In genomic region chr7:98215561-98216495, GRCh38 we compare ENCODE assay signal across 17 cellular contexts. TPM values are rescaled to one million over a fixed set of nuclear protein-coding genes. Genes with fewer than 3 reads are reported as not detected.
DNase-seq lines count a peak whose midpoint lies in the region; ATAC-seq and TF ChIP-seq lines count a peak whose summit lies in the region.
"Had no signal": no experiment of that assay in that cellular context is flagged by ENCODE, and none has a peak within 500 bp of the region (broad histone marks: within the 10 kb centered on the region; RNA-seq: fewer than 3 reads in every experiment).

No MANE protein-coding gene starts in this region.

- H3K27ac ChIP-seq in OCI-LY7 (ENCODE audit: low read depth, low read length, poor library complexity, severe bottlenecking) (no peak overlapping the region), left lung (no peak overlapping the region)
- H3K27ac ChIP-seq: neutrophil had no signal

- H3K4me3 ChIP-seq in OCI-LY7 (ENCODE audit: low read depth, low read length, poor library complexity, severe bottlenecking) (no peak overlapping the region), left lung (no peak overlapping the region)
- H3K4me3 ChIP-seq: HAP-1 had no signal

- H3K79me2 ChIP-seq in OCI-LY7 (ENCODE audit: insufficient read depth, low read depth, low read length): no peaks in the 10 kb centered on the region

- TF ChIP-seq CTCF in OCI-LY7 (conservative IDR thresholded peaks at IDR 0.05; ENCODE audit: low read length): no peak
- no peak for TF ChIP-seq CTCF in left lung (IDR thresholded peaks at IDR 0.05)

- DNase-seq in 8988T (peak; percentile 3), DMS53 (lab: John Stamatoyannopoulos, UW) (peak; percentile 98), OCI-LY7 (ENCODE audit: low spot score) (no peak), left lung (peak; percentile 25 to 67), hypothalamus (lab: John Stamatoyannopoulos, UW) (no peak), globus pallidus (ENCODE audit: low spot score) (no peak), Ammon's horn (ENCODE audit: low spot score) (no peak)
- DNase-seq: activated CD4-positive, alpha-beta T cell treated with anti-CD3 and anti-CD28 coated beads for 36 hours; AML-193; effector memory CD8-positive, alpha-beta T cell; NCI-H1436; NCI-H526; small intestine; stimulated activated naive CD4-positive, alpha-beta T cell treated with Interleukin-2 at 50 U/mL for 16 hours had no signal

- TSS peak; percentile 85 for BruUV-seq in OCI-LY7 (replicated peaks; lab: Mats Ljungman, UMichigan)

- CTCF ChIA-PET in OCI-LY7 (lab: Charles Lee; ENCODE audit: unreplicated experiment): no interaction called here

- H2AFZ ChIP-seq in OCI-LY7 (ENCODE audit: low read length): no peak overlapping the region

- POLR2A ChIA-PET in OCI-LY7 (lab: Charles Lee): no interaction called here

- ATAC-seq in left lung (no peak), GM18868 (IDR thresholded peaks at IDR 0.05; ENCODE audit: unreplicated experiment) (no peak)
- ATAC-seq: activated CD4-positive, alpha-beta T cell treated with anti-CD3 and anti-CD28 coated beads for 36 hours; effector memory CD8-positive, alpha-beta T cell had no signal

- H3K9me2 ChIP-seq in OCI-LY7 (ENCODE audit: insufficient read depth, low read length): no peaks in the 10 kb centered on the region

- intact Hi-C loops in OCI-LY7 (cut with micrococcal nuclease; ENCODE audit: unreplicated experiment) (no loop called here), left lung (cut with DNase I) (no loop called here)

- H3K9me3 ChIP-seq in OCI-LY7 (ENCODE audit: low read length) (no peaks in the 10 kb centered on the region), left lung (no peaks in the 10 kb centered on the region)
- H3K9me3 ChIP-seq: HAP-1, neutrophil had no signal

- H3K4me2 ChIP-seq in OCI-LY7 (ENCODE audit: low read length): no peak overlapping the region

- H3K36me3 ChIP-seq in OCI-LY7 (ENCODE audit: insufficient read depth, low read length): no peaks in the 10 kb centered on the region
- peaks cover 0 to 51% of the 10 kb centered on the region in 2 donors for H3K36me3 ChIP-seq in left lung
- H3K36me3 ChIP-seq: HAP-1 had no signal

- H3K4me1 ChIP-seq in OCI-LY7 (ENCODE audit: insufficient read depth, low read length, poor library complexity, severe bottlenecking): peaks cover 30% of the 10 kb centered on the region
- H3K4me1 ChIP-seq in left lung: peaks cover 0 to 8% of the 10 kb centered on the region in 2 donors
- H3K4me1 ChIP-seq: HAP-1 had no signal

- H4K20me1 ChIP-seq in OCI-LY7 (ENCODE audit: insufficient read depth, low read length): no peaks in the 10 kb centered on the region

- H3K27me3 ChIP-seq in left lung: peaks cover 0 to 18% of the 10 kb centered on the region in 2 donors

RNA-seq across cellular contexts. Expression of gene BHLHA15, which starts 4.6 kb away (rescaled TPM):
- 0.69 and 1.2 TPM in 2 replicates for total RNA-seq in OCI-LY7 (2014; rRNA removed; shearing (Covaris generic))
- total RNA-seq in OCI-LY7 (2022) (1.9 and 4.3 TPM in 2 replicates), left lung (1 to 10 TPM in 1 of 2 donors, under 1 TPM in 1; 0.87 to 2.4 TPM)

RNA-seq across cellular contexts. Expression of gene TECPR1, which starts 36.2 kb away (rescaled TPM):
- total RNA-seq in OCI-LY7 (2014; rRNA removed; shearing (Covaris generic)): 17.9 and 23.2 TPM in 2 replicates
- 36.4 and 38.1 TPM in 2 replicates for total RNA-seq in OCI-LY7 (2022)
- total RNA-seq in left lung: 10 to 100 TPM; 40.0 to 67.4 TPM

Comparison
In these comparisons a context has a peak if more than half of its experiments do, and no peak if none do; other contexts are left out.
1. DNase-seq: peak in 8988T (single experiment), DMS53 (single experiment) and left lung (2 of 2); none in OCI-LY7 (single experiment), hypothalamus (0 of 51), globus pallidus (single experiment) and Ammon's horn (single experiment).